ENCODE assay signal across 10 cellular contexts in genomic region chr9:105458404-105458803, GRCh38.
"Had no signal": no experiment of that assay in that cellular context is flagged by ENCODE, and none has a peak within 500 bp of the region (broad histone marks: within the 10 kb centered on the region; RNA-seq: fewer than 3 reads in every experiment).

No MANE protein-coding gene starts in this region.

- ATAC-seq: activated CD8-positive, alpha-beta T cell treated with anti-CD3 and anti-CD28 coated beads for 36 hours; activated naive CD8-positive, alpha-beta T cell treated with anti-CD3 and anti-CD28 coated beads, Interleukin-2, amount 50 U/mL, for 24 hours had no signal

- FAIRE-seq: astrocyte, colon, kidney, urothelium cell line had no signal

- DNase-seq: activated CD8-positive, alpha-beta memory T cell treated with anti-CD3 and anti-CD28 coated beads, Interleukin-2, amount 50 U/mL, for 4 hours; activated CD8-positive, alpha-beta T cell treated with anti-CD3 and anti-CD28 coated beads for 36 hours; activated naive CD4-positive, alpha-beta T cell; activated naive CD8-positive, alpha-beta T cell treated with anti-CD3 and anti-CD28 coated beads, Interleukin-2, amount 50 U/mL, for 24 hours; foreskin keratinocyte; kidney; ovary had no signal
